In the genomic region with DNA sequence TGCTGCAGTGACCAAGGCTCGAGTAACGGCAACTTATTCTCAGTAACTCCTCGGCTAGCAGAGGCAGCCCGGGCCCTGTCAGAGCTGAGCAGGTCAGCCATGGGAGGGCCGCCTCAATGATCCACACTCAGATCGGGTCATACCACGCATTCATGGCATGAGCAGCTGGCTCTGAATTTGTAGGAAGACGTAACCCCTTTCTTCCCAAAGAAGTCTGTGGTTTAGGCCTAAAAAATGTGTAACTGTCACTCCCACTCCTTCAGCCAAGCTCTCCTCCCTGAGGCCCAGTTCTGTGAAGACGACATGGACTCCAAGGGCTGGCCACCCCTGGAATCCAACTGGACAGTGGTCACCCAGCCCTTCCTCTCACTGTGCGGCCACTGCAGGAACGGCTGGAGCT, we compare ENCODE assay signal across 9 cellular contexts. TPM values are rescaled to one million over a fixed set of nuclear protein-coding genes. Genes with fewer than 3 reads are reported as not detected.
DNase-seq lines count a peak whose midpoint lies in the region; ATAC-seq and TF ChIP-seq lines count a peak whose summit lies in the region.
"Had no signal": no experiment of that assay in that cellular context is flagged by ENCODE, and none has a peak within 500 bp of the region (broad histone marks: within the 10 kb centered on the region; RNA-seq: fewer than 3 reads in every experiment).

No MANE protein-coding gene starts in this region.

- H3K27ac Mint-ChIP-seq in brain: peak overlapping the region; percentile 99 to 100 (median 100)
- H3K27ac Mint-ChIP-seq in T-helper 2 cell treated with Interferon-gamma antibody and Interleukin-4, amounts not matched to agents 5 μg/mL and 100 μg/mL, for 36 hours: no peak overlapping the region
- H3K27ac Mint-ChIP-seq: stimulated activated naive CD8-positive, alpha-beta T cell treated with anti-CD3 and anti-CD28 coated beads, Interleukin-15, Interleukin-2, amounts not matched to agents 100 ng/mL and 50 ng/mL, for 24 hours had no signal

- WGBS in GM23248 (ENCODE audit: low coverage in 1 of 2, low lambda C conversion rate in 2 of 2, missing lambda C conversion rate in 2 of 2), 2 experiments: 12 to 15% methylated on average over 11 of the region's 11 CpGs
- 70 to 84% (median 83%) methylated on average over 11 of the region's 11 CpGs for WGBS in spleen, 5 donors

- no peaks in the 10 kb centered on the region for H3K9me3 ChIP-seq in GM23248 (ENCODE audit: low read depth)
- no peaks in the 10 kb centered on the region for H3K9me3 ChIP-seq in spleen

- peak overlapping the region; percentile 66 for H3K4me2 ChIP-seq in GM23248 (ENCODE audit: unreplicated experiment)

- peaks cover 67% of the 10 kb centered on the region for H3K4me1 Mint-ChIP-seq in brain
- H3K4me1 Mint-ChIP-seq in T-helper 2 cell treated with Interferon-gamma antibody and Interleukin-4, amounts not matched to agents 5 μg/mL and 100 μg/mL, for 36 hours (ENCODE audit: low read depth): no peaks in the 10 kb centered on the region

- H3K4me3 ChIP-seq in GM23248 (peak overlapping the region; percentile 30), spleen (no peak overlapping the region)

- no peaks in the 10 kb centered on the region for H3K9me2 ChIP-seq in GM23248 (ENCODE audit: insufficient read depth)

- H4K20me1 ChIP-seq in GM23248 (ENCODE audit: insufficient read depth): no peaks in the 10 kb centered on the region

- peaks cover 12% of the 10 kb centered on the region; the same call in 1 of the 2 replicates for H3K36me3 ChIP-seq in GM23248 (ENCODE audit: low read depth)
- H3K36me3 ChIP-seq in spleen: peaks cover 0 to 41% (median 10%) of the 10 kb centered on the region in 6 donors

- ATAC-seq in GM21825 (IDR thresholded peaks at IDR 0.05; ENCODE audit: unreplicated experiment) (no peak), HG02852 (IDR thresholded peaks at IDR 0.05; ENCODE audit: unreplicated experiment) (no peak)

- peak overlapping the region; percentile 63 to 81 (median 76) for H3K4me3 Mint-ChIP-seq in brain
- H3K4me3 Mint-ChIP-seq in T-helper 2 cell treated with Interferon-gamma antibody and Interleukin-4, amounts not matched to agents 5 μg/mL and 100 μg/mL, for 36 hours: no peak overlapping the region
- H3K4me3 Mint-ChIP-seq: stimulated activated naive CD8-positive, alpha-beta T cell treated with anti-CD3 and anti-CD28 coated beads, Interleukin-15, Interleukin-2, amounts not matched to agents 100 ng/mL and 50 ng/mL, for 24 hours had no signal

- peaks cover 57% of the 10 kb centered on the region for H3K4me1 ChIP-seq in GM23248 (ENCODE audit: insufficient read depth)
- H3K4me1 ChIP-seq in spleen: peaks cover 0 to 51% (median 21%) of the 10 kb centered on the region in 6 donors

- H3K27me3 Mint-ChIP-seq in brain: no peaks in the 10 kb centered on the region
- no peaks in the 10 kb centered on the region for H3K27me3 Mint-ChIP-seq in T-helper 2 cell treated with Interferon-gamma antibody and Interleukin-4, amounts not matched to agents 5 μg/mL and 100 μg/mL, for 36 hours (ENCODE audit: low read depth)
- H3K27me3 Mint-ChIP-seq: stimulated activated naive CD8-positive, alpha-beta T cell treated with anti-CD3 and anti-CD28 coated beads, Interleukin-15, Interleukin-2, amounts not matched to agents 100 ng/mL and 50 ng/mL, for 24 hours had no signal

- in situ Hi-C loops in GM23248 (cut with MboI): no loop called here

- no peaks in the 10 kb centered on the region for H3K79me2 ChIP-seq in GM23248 (ENCODE audit: insufficient read depth)

- H3K36me3 Mint-ChIP-seq in brain: peaks cover 24% of the 10 kb centered on the region
- peaks cover 21% of the 10 kb centered on the region for H3K36me3 Mint-ChIP-seq in T-helper 2 cell treated with Interferon-gamma antibody and Interleukin-4, amounts not matched to agents 5 μg/mL and 100 μg/mL, for 36 hours (ENCODE audit: low read depth)

- H2AFZ ChIP-seq in GM23248: peak overlapping the region; percentile 70

- H3F3A ChIP-seq in GM23248 (ENCODE audit: insufficient read depth): peaks cover 58% of the 10 kb centered on the region

- intact Hi-C loops in spleen (cut with DNase I; ENCODE audit: low total_unique reads): no loop called here

- H3K27ac ChIP-seq in GM23248 (peak overlapping the region; percentile 99), spleen (peak overlapping the region in 7 of 8 donors; percentile 75 to 85 (median 79))

- H3K27me3 ChIP-seq in GM23248 (replicated peaks; ENCODE audit: insufficient read depth) (no peaks in the 10 kb centered on the region), spleen (replicated peaks in 1 of 7) (no peaks in the 10 kb centered on the region)

- TF ChIP-seq POLR2A in spleen (IDR thresholded peaks at IDR 0.05): no peak

- TF ChIP-seq CTCF in brain (conservative IDR thresholded peaks at IDR 0.05) (no peak), spleen (IDR thresholded peaks at IDR 0.05 in 8 of 11, conservative IDR thresholded peaks at IDR 0.05 in 3 of 11) (no peak)

- no peaks in the 10 kb centered on the region for H3K9me3 Mint-ChIP-seq in brain
- H3K9me3 Mint-ChIP-seq in T-helper 2 cell treated with Interferon-gamma antibody and Interleukin-4, amounts not matched to agents 5 μg/mL and 100 μg/mL, for 36 hours: no peaks in the 10 kb centered on the region
- H3K9me3 Mint-ChIP-seq: stimulated activated naive CD8-positive, alpha-beta T cell treated with anti-CD3 and anti-CD28 coated beads, Interleukin-15, Interleukin-2, amounts not matched to agents 100 ng/mL and 50 ng/mL, for 24 hours had no signal

- H3K9ac ChIP-seq in GM23248: peak overlapping the region; percentile 93

- peak; percentile 85 for DNase-seq in GM23248
- peak; percentile 66 for DNase-seq in iris pigment epithelial cell (ENCODE audit: low read depth)
- peak; percentile 61 for DNase-seq in spleen
- no peak for DNase-seq in cerebellar nuclear complex (lab: John Stamatoyannopoulos, UW)
- no peak for DNase-seq in T-helper 2 cell treated with Interferon-gamma antibody and Interleukin-4, amounts not matched to agents 5 μg/mL and 100 μg/mL, for 36 hours (ENCODE audit: low spot score)

RNA-seq across cellular contexts. Expression of gene PPP2R1B, which starts 30.0 kb away (rescaled TPM):
- 24.8 and 25.1 TPM in 2 replicates for total RNA-seq in GM23248 (2014; rRNA removed; shearing (Covaris generic))
- polyA plus RNA-seq in GM23248 (2016; fragmentation: Nextera tagmentation; extraction: Ambion mirVana) (22.1 and 26.2 TPM in 2 replicates), brain (ENCODE audit: insufficient read depth, low read depth, low replicate concordance) (15.3 TPM), spleen (1 to 10 TPM; 4.0 to 5.7 (median 5.0) TPM)
- total RNA-seq in spleen: 10 to 100 TPM; 18.0 to 30.3 (median 27.1) TPM

Comparison
In these comparisons a context has a peak if more than half of its experiments do, and no peak if none do; other contexts are left out.
1. DNase-seq: peak in GM23248 (single experiment), iris pigment epithelial cell (single experiment) and spleen (single experiment); none in cerebellar nuclear complex (0 of 2) and T-helper 2 cell treated with Interferon-gamma antibody and Interleukin-4, amounts not matched to agents 5 μg/mL and 100 μg/mL, for 36 hours (single experiment).